28 cellular contexts compared by ENCODE assay signal in genomic region chr6:126047648-126048047, GRCh38.
"Had no signal": no experiment of that assay in that cellular context is flagged by ENCODE, and none has a peak within 500 bp of the region (broad histone marks: within the 10 kb centered on the region; RNA-seq: fewer than 3 reads in every experiment).

No MANE protein-coding gene starts in this region.

- ATAC-seq: stimulated activated effector memory CD8-positive, alpha-beta T cell treated with anti-CD3 and anti-CD28 coated beads, Interleukin-12 subunit alpha, Interleukin-12 subunit beta, amount 100 ng/mL, for 72 hours; stimulated activated memory B cell treated with anti-CD40 and anti-IgM and Interleukin-4, amounts not matched to agents 10 μg/mL and 1 μg/mL and 100 μg/mL, for 72 hours; stimulated activated naive B cell treated with anti-CD40 and anti-IgM and Interleukin-4, amounts not matched to agents 10 μg/mL and 1 μg/mL and 100 μg/mL, for 72 hours; stimulated activated naive CD8-positive, alpha-beta T cell treated with anti-CD3 and anti-CD28 coated beads, Interleukin-15, amount 100 ng/mL, for 72 hours; stimulated activated naive CD8-positive, alpha-beta T cell treated with anti-CD3 and anti-CD28 coated beads, Interleukin-15, Interleukin-2, amounts not matched to agents 100 U/mL and 50 U/mL, for 24 hours; upper lobe of right lung had no signal

- H3K27me3 Mint-ChIP-seq: stimulated activated memory B cell treated with anti-CD40 and anti-IgM and Interleukin-4, amounts not matched to agents 10 μg/mL and 1 μg/mL and 100 μg/mL, for 72 hours; stimulated activated naive B cell treated with anti-CD40 and anti-IgM and Interleukin-4, amounts not matched to agents 10 μg/mL and 1 μg/mL and 100 μg/mL, for 72 hours; stimulated activated naive CD8-positive, alpha-beta T cell treated with anti-CD3 and anti-CD28 coated beads, Interleukin-15, amount 100 ng/mL, for 72 hours; stimulated activated naive CD8-positive, alpha-beta T cell treated with anti-CD3 and anti-CD28 coated beads, Interleukin-15, Interleukin-2, amounts not matched to agents 100 ng/mL and 50 ng/mL, for 24 hours; type B pancreatic cell had no signal

- H3K4me3 ChIP-seq: stomach, suprapubic skin, testis, thoracic aorta, thyroid gland, tibial artery, tibial nerve, transverse colon, upper lobe of left lung, upper lobe of right lung, uterus, vagina had no signal

- H3K27me3 ChIP-seq: stomach, suprapubic skin, testis, thyroid gland, tibial artery, tibial nerve, transverse colon, upper lobe of left lung, upper lobe of right lung, uterus, vagina had no signal

- H3K36me3 ChIP-seq: thyroid gland, transverse colon, uterus, vagina had no signal

- H3K9me3 ChIP-seq: stomach, suprapubic skin, testis, thoracic aorta, thyroid gland, tibial artery, transverse colon, upper lobe of right lung, uterus, vagina had no signal

- DNase-seq: stimulated activated CD4-positive, alpha-beta T cell treated with anti-CD3 and anti-CD28 coated beads, Interleukin-2, amount 100 ng/mL, for 48 hours; stimulated activated CD4-positive, alpha-beta T cell treated with anti-CD3 and anti-CD28 coated beads, Interleukin-4, amount 100 ng/mL, for 1 hour; stimulated activated CD4-positive, alpha-beta T cell treated with anti-CD3 and anti-CD28 coated beads, Interleukin-4, amount 100 ng/mL, for 24 hours; stimulated activated CD4-positive, alpha-beta T cell treated with anti-CD3 and anti-CD28 coated beads, Interleukin-4, amount 100 ng/mL, for 4 hours; stimulated activated CD8-positive, alpha-beta memory T cell treated with anti-CD3 and anti-CD28 coated beads, Interleukin-4, amount 100 ng/mL, for 48 hours; stimulated activated naive B cell treated with anti-CD40 and anti-IgM and Interleukin-4, amounts not matched to agents 10 μg/mL and 1 μg/mL and 100 μg/mL, for 72 hours; stimulated activated naive CD4-positive, alpha-beta T cell; stimulated activated naive CD4-positive, alpha-beta T cell treated with Interleukin-2 at 50 U/mL for 16 hours; stimulated activated naive CD8-positive, alpha-beta T cell treated with anti-CD3 and anti-CD28 coated beads, Interleukin-15, amount 100 ng/mL, for 72 hours; stimulated activated naive CD8-positive, alpha-beta T cell treated with anti-CD3 and anti-CD28 coated beads, Interleukin-15, Interleukin-2, amounts not matched to agents 100 U/mL and 50 U/mL, for 24 hours; stomach; substantia nigra; testis; thyroid gland; tibial artery; transverse colon; trophoblast cell; upper lobe of right lung; uterus had no signal

- H3K4me1 ChIP-seq: suprapubic skin, thyroid gland, tibial nerve, upper lobe of right lung, uterus, vagina had no signal

- H3K9me3 Mint-ChIP-seq: stimulated activated effector memory CD8-positive, alpha-beta T cell treated with anti-CD3 and anti-CD28 coated beads, Interleukin-12 subunit alpha, Interleukin-12 subunit beta, amount 100 ng/mL, for 72 hours had no signal

- H3K4me3 Mint-ChIP-seq: stimulated activated effector memory CD8-positive, alpha-beta T cell treated with anti-CD3 and anti-CD28 coated beads, Interleukin-12 subunit alpha, Interleukin-12 subunit beta, amount 100 ng/mL, for 72 hours; stimulated activated memory B cell treated with anti-CD40 and anti-IgM and Interleukin-4, amounts not matched to agents 10 μg/mL and 1 μg/mL and 100 μg/mL, for 72 hours; stimulated activated naive B cell treated with anti-CD40 and anti-IgM and Interleukin-4, amounts not matched to agents 10 μg/mL and 1 μg/mL and 100 μg/mL, for 72 hours; stimulated activated naive CD8-positive, alpha-beta T cell treated with anti-CD3 and anti-CD28 coated beads, Interleukin-15, amount 100 ng/mL, for 72 hours; stimulated activated naive CD8-positive, alpha-beta T cell treated with anti-CD3 and anti-CD28 coated beads, Interleukin-15, Interleukin-2, amounts not matched to agents 100 ng/mL and 50 ng/mL, for 24 hours; type B pancreatic cell had no signal

- H3K4me1 Mint-ChIP-seq: stimulated activated effector memory CD8-positive, alpha-beta T cell treated with anti-CD3 and anti-CD28 coated beads, Interleukin-12 subunit alpha, Interleukin-12 subunit beta, amount 100 ng/mL, for 72 hours; stimulated activated memory B cell treated with anti-CD40 and anti-IgM and Interleukin-4, amounts not matched to agents 10 μg/mL and 1 μg/mL and 100 μg/mL, for 72 hours; stimulated activated naive B cell treated with anti-CD40 and anti-IgM and Interleukin-4, amounts not matched to agents 10 μg/mL and 1 μg/mL and 100 μg/mL, for 72 hours; stimulated activated naive CD8-positive, alpha-beta T cell treated with anti-CD3 and anti-CD28 coated beads, Interleukin-15, amount 100 ng/mL, for 72 hours had no signal

- H3K27ac ChIP-seq: stomach, suprapubic skin, testis, thoracic aorta, thyroid gland, tibial artery, tibial nerve, transverse colon, upper lobe of left lung, upper lobe of right lung, uterus, vagina had no signal

- H3K27ac Mint-ChIP-seq: stimulated activated effector memory CD8-positive, alpha-beta T cell treated with anti-CD3 and anti-CD28 coated beads, Interleukin-12 subunit alpha, Interleukin-12 subunit beta, amount 100 ng/mL, for 72 hours; stimulated activated memory B cell treated with anti-CD40 and anti-IgM and Interleukin-4, amounts not matched to agents 10 μg/mL and 1 μg/mL and 100 μg/mL, for 72 hours; stimulated activated naive B cell treated with anti-CD40 and anti-IgM and Interleukin-4, amounts not matched to agents 10 μg/mL and 1 μg/mL and 100 μg/mL, for 72 hours; stimulated activated naive CD8-positive, alpha-beta T cell treated with anti-CD3 and anti-CD28 coated beads, Interleukin-15, Interleukin-2, amounts not matched to agents 100 ng/mL and 50 ng/mL, for 24 hours; type B pancreatic cell had no signal
